ENCODE assay signal across 12 cellular contexts in genomic region chr11:43130616-43131015, GRCh38.
DNase-seq lines count a peak whose midpoint lies in the region; ATAC-seq and TF ChIP-seq lines count a peak whose summit lies in the region.
"Had no signal": no experiment of that assay in that cellular context is flagged by ENCODE, and none has a peak within 500 bp of the region (broad histone marks: within the 10 kb centered on the region; RNA-seq: fewer than 3 reads in every experiment).

No MANE protein-coding gene starts in this region.

- H3K27me3 ChIP-seq in GM06990 (replicated peaks; ENCODE audit: control insufficient read depth, insufficient read depth, low read length), result no peaks in the 10 kb centered on the region; the same call in 1 of the 2 replicates
- H3K27me3 ChIP-seq: cardiac muscle cell had no signal

- DNase-seq in GM06990 (ENCODE audit: extremely low read depth, insufficient read length), result no peak
- DNase-seq in RKO (ENCODE audit: low spot score), result peak; percentile 14
- DNase-seq in inferior parietal cortex (ENCODE audit: extremely low spot score), result peak; percentile 47
- no peak for DNase-seq in left lobe of liver (ENCODE audit: low spot score)
- DNase-seq: activated CD4-positive, alpha-beta T cell treated with anti-CD3 and anti-CD28 coated beads for 1 hour; KG1; NCI-H446 treated with DMSO at 0.1 percent for 48 hours had no signal

- no peak overlapping the region for H3K4me3 ChIP-seq in GM06990 (replicated peaks; ENCODE audit: low read depth, low read length)
- H3K4me3 ChIP-seq: cardiac muscle cell had no signal

- TF ChIP-seq CTCF in 22Rv1 (IDR thresholded peaks at IDR 0.05), result peak; percentile 26
- peak; percentile 25 for TF ChIP-seq CTCF in GM06990 (IDR thresholded peaks at IDR 0.05; ENCODE audit: insufficient read depth, low read length, poor library complexity, severe bottlenecking)

- no peaks in the 10 kb centered on the region for H3K36me3 ChIP-seq in GM06990 (ENCODE audit: control insufficient read depth, insufficient read depth, low read length)
- H3K36me3 ChIP-seq: cardiac muscle cell had no signal

- H3K27ac ChIP-seq in 22Rv1, result no peak overlapping the region
- H3K27ac ChIP-seq: cardiac muscle cell had no signal

- no peak for ATAC-seq in left lobe of liver
- no peak for ATAC-seq in GM19328 (IDR thresholded peaks at IDR 0.05; ENCODE audit: unreplicated experiment)
- ATAC-seq in GM19023 (IDR thresholded peaks at IDR 0.05; ENCODE audit: unreplicated experiment), result no peak
- no peak for ATAC-seq in HG02938 (IDR thresholded peaks at IDR 0.05; ENCODE audit: unreplicated experiment)

Comparison
In these comparisons a context has a peak if more than half of its experiments do, and no peak if none do; other contexts are left out.
1. DNase-seq: peak in RKO (single experiment) and inferior parietal cortex (single experiment); none in GM06990 (single experiment) and left lobe of liver (single experiment).